Comparison of ENCODE assay signal across 16 cellular contexts in the genomic region with DNA sequence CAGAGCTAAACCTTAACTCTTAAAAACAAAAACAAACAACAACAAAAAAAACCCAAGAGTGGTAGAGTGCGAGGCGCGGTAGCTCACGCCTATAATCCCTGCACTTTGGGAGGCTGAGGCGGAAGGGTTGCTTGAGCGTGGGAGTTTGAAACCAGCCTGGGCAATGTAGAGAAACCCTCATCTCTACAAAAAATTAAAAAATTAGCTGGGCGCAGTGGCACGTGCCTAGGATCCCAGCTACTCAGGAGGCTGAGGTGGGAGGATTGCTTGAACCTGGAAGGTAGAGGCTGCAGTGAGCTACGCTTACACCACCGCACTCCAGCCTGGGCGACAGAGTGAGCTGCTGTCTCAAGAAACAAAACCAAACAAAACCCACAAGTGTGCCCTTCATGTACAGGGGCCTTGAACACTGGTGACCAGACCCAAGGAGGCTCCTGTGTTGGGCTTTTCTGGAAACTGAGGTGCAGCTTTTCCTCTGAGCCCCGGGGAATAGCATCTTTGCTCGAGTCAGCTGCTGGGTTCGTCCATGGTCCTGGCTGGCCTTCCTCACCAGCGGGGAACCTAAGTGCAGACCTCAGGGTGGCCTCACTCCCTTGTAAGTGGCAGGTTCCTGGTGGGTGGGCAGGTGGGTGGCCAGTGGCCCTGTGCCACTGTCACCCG. TPM values are rescaled to one million over a fixed set of nuclear protein-coding genes. Genes with fewer than 3 reads are reported as not detected.
DNase-seq lines count a peak whose midpoint lies in the region; ATAC-seq and TF ChIP-seq lines count a peak whose summit lies in the region.
"Had no signal": no experiment of that assay in that cellular context is flagged by ENCODE, and none has a peak within 500 bp of the region (broad histone marks: within the 10 kb centered on the region; RNA-seq: fewer than 3 reads in every experiment).

No MANE protein-coding gene starts in this region.

- peaks cover 0 to 28% (median 17%) of the 10 kb centered on the region in 9 donors for H3K4me1 ChIP-seq in heart right ventricle
- no peaks in the 10 kb centered on the region for H3K4me1 ChIP-seq in upper lobe of right lung
- H3K4me1 ChIP-seq in foreskin keratinocyte = no peaks in the 10 kb centered on the region
- H3K4me1 ChIP-seq: ascending aorta, left lung had no signal

- H3K36me3 ChIP-seq in heart right ventricle (peaks cover 0 to 100% (median 80%) of the 10 kb centered on the region in 9 donors), upper lobe of right lung (peaks cover 93% of the 10 kb centered on the region)

- H3K27me3 Mint-ChIP-seq in T-helper 17 cell = no peaks in the 10 kb centered on the region

- peak overlapping the region; percentile 21 for H3K27ac Mint-ChIP-seq in T-helper 17 cell

- H3K4me1 Mint-ChIP-seq in T-helper 17 cell = peaks cover 6% of the 10 kb centered on the region

- WGBS in heart right ventricle, 2 donors = 90 to 92% methylated on average over 16 of the region's 16 CpGs

- DNase-seq in Right ventricle myocardium inferior (ENCODE audit: missing footprints) = peak; percentile 32
- DNase-seq in heart right ventricle = no peak
- no peak for DNase-seq in T-helper 17 cell
- peak; percentile 5 to 22 for DNase-seq in left colon
- peak; percentile 41 for DNase-seq in upper lobe of right lung
- no peak for DNase-seq in GM13977 (ENCODE audit: low spot score)
- no peak for DNase-seq in foreskin keratinocyte
- DNase-seq: DMS 273 treated with DMSO at 0.1 percent for 48 hours; effector memory CD4-positive, alpha-beta T cell; esophagus squamous epithelium; NCI-H1417 treated with DMSO at 0.1 percent for 48 hours; NCI-H510A treated with DMSO at 0.1 percent for 48 hours; retina; SHP77 had no signal

- no peak overlapping the region for H3K27ac ChIP-seq in heart right ventricle
- no peak overlapping the region for H3K27ac ChIP-seq in upper lobe of right lung
- no peak overlapping the region for H3K27ac ChIP-seq in foreskin keratinocyte
- H3K27ac ChIP-seq: ascending aorta, left lung had no signal

- H3K4me3 ChIP-seq in heart right ventricle (no peak overlapping the region), upper lobe of right lung (no peak overlapping the region)
- H3K4me3 ChIP-seq: ascending aorta, esophagus squamous epithelium, left lung had no signal

- H3K36me3 Mint-ChIP-seq in T-helper 17 cell (ENCODE audit: low read depth) = peaks cover 10% of the 10 kb centered on the region

- in situ Hi-C loops in GM13977 (cut with MboI; ENCODE audit: low pct_unique_long_range_greater_than_20kb, low sequenced_read_pairs, unreplicated experiment) = no loop called here

- TF ChIP-seq CTCF in heart right ventricle (IDR thresholded peaks at IDR 0.05) = no peak
- TF ChIP-seq CTCF in upper lobe of right lung (IDR thresholded peaks at IDR 0.05) = no peak
- TF ChIP-seq CTCF in GM13977 (IDR thresholded peaks at IDR 0.05; ENCODE audit: extremely low read depth, insufficient read depth, missing control alignments) = no peak
- no peak for TF ChIP-seq CTCF in foreskin keratinocyte (conservative IDR thresholded peaks at IDR 0.05)

- H3K9me3 ChIP-seq in heart right ventricle (no peaks in the 10 kb centered on the region), T-helper 17 cell (ENCODE audit: control insufficient read depth, low read length, poor library complexity, severe bottlenecking) (no peaks in the 10 kb centered on the region), upper lobe of right lung (no peaks in the 10 kb centered on the region)
- H3K9me3 ChIP-seq: ascending aorta, esophagus squamous epithelium, left lung had no signal

- intact Hi-C loops in Right ventricle myocardium inferior (cut with DNase I) (no loop called here), heart right ventricle (cut with DNase I) (no loop called here), left colon (cut with DNase I, micrococcal nuclease) (no loop called here), upper lobe of right lung (cut with DNase I) (no loop called here)

- H3K27me3 ChIP-seq in heart right ventricle = no peaks in the 10 kb centered on the region
- no peaks in the 10 kb centered on the region for H3K27me3 ChIP-seq in upper lobe of right lung
- H3K27me3 ChIP-seq in foreskin keratinocyte = no peaks in the 10 kb centered on the region
- H3K27me3 ChIP-seq: ascending aorta, esophagus squamous epithelium, left lung had no signal

- H3K4me3 Mint-ChIP-seq in T-helper 17 cell = no peak overlapping the region

- no peak for ATAC-seq in Right ventricle myocardium inferior
- ATAC-seq in heart right ventricle = no peak
- ATAC-seq in T-helper 17 cell = no peak
- ATAC-seq in left colon = no peak
- no peak for ATAC-seq in upper lobe of right lung
- ATAC-seq in foreskin keratinocyte = no peak
- ATAC-seq: left lung had no signal

RNA-seq across cellular contexts. Expression of a gene that starts 39.9 kb away (rescaled TPM):
- total RNA-seq in Right ventricle myocardium inferior (174 TPM), heart right ventricle (100 to 1,000 TPM; 203 to 462 (median 276) TPM), T-helper 17 cell (10 to 100 TPM; 28.6 to 53.1 TPM), left colon (100 to 1,000 TPM; 275 to 329 TPM), upper lobe of right lung (61.1 TPM), foreskin keratinocyte (311 and 439 TPM in 2 replicates)
- polyA plus RNA-seq in heart right ventricle (100 to 1,000 TPM in 1 of 2 donors, 10 to 100 TPM in 1; 83.1 to 250 TPM), foreskin keratinocyte (196 and 255 TPM in 2 replicates)

Comparison
In these comparisons a context has a peak if more than half of its experiments do, and no peak if none do; other contexts are left out.
1. DNase-seq: peak in Right ventricle myocardium inferior (single experiment), left colon (2 of 2) and upper lobe of right lung (single experiment); none in heart right ventricle (0 of 2), T-helper 17 cell (0 of 3), GM13977 (single experiment) and foreskin keratinocyte (0 of 2).